ENCODE assay signal across 16 cellular contexts in genomic region chr20:49349078-49349477, GRCh38.
A peak's percentile ranks its signal among the peaks of the same experiment; 100 is the strongest.
DNase-seq lines count a peak whose midpoint lies in the region; ATAC-seq and TF ChIP-seq lines count a peak whose summit lies in the region.
"Had no signal": no experiment of that assay in that cellular context is flagged by ENCODE, and none has a peak within 500 bp of the region (broad histone marks: within the 10 kb centered on the region; RNA-seq: fewer than 3 reads in every experiment).

No MANE protein-coding gene starts in this region.

- no peaks in the 10 kb centered on the region for H3K9me2 ChIP-seq in neural cell (ENCODE audit: insufficient read depth, low read length)

- no peak for TF ChIP-seq RAD21 in neural cell (conservative IDR thresholded peaks at IDR 0.05)

- no peak overlapping the region for H3K4me3 Mint-ChIP-seq in central memory CD8-positive, alpha-beta T cell
- H3K4me3 Mint-ChIP-seq: CD8-positive, alpha-beta memory T cell; HFFc6 had no signal

- no peak for ATAC-seq in central memory CD8-positive, alpha-beta T cell (replicated peaks; ENCODE audit: extremely low read depth, poor library complexity, severe bottlenecking)
- ATAC-seq in HG03039 (IDR thresholded peaks at IDR 0.05; ENCODE audit: unreplicated experiment): no peak

- no peak for DNase-seq in central memory CD8-positive, alpha-beta T cell (ENCODE audit: low spot score in 2 of 2)
- no peak for DNase-seq in suprapubic skin (ENCODE audit: low spot score in 2 of 2)
- no peak for DNase-seq in stimulated activated naive CD4-positive, alpha-beta T cell treated with Interleukin-2 at 50 U/mL for 16 hours (lab: John Stamatoyannopoulos, UW)
- no peak for DNase-seq in tibial artery
- DNase-seq in NCI-H1048 (lab: John Stamatoyannopoulos, UW): no peak
- DNase-seq: AML-193; Caco-2; CD8-positive, alpha-beta memory T cell; DND-41; GDM1; GOT3; HFFc6 had no signal

- no peaks in the 10 kb centered on the region for H3K79me2 ChIP-seq in neural cell (replicated peaks; ENCODE audit: insufficient read depth, low read length)

- no peaks in the 10 kb centered on the region for H3K4me1 Mint-ChIP-seq in central memory CD8-positive, alpha-beta T cell

- H3K4me3 ChIP-seq in neural cell (ENCODE audit: low read length) (no peak overlapping the region), suprapubic skin (no peak overlapping the region), tibial artery (no peak overlapping the region)
- H3K4me3 ChIP-seq: BLaER1, HAP-1 had no signal

- H3K27me3 Mint-ChIP-seq in central memory CD8-positive, alpha-beta T cell: peaks cover 18% of the 10 kb centered on the region

- H3K27ac ChIP-seq in neural cell (ENCODE audit: low read length) (peak overlapping the region; percentile 32), suprapubic skin (peak overlapping the region; percentile 47), tibial artery (no peak overlapping the region)
- H3K27ac ChIP-seq: BLaER1 had no signal

- TF ChIP-seq CTCF in neural cell (IDR thresholded peaks at IDR 0.05; ENCODE audit: poor library complexity, severe bottlenecking) (no peak), suprapubic skin (IDR thresholded peaks at IDR 0.05) (no peak), tibial artery (IDR thresholded peaks at IDR 0.05) (no peak)

- no peak overlapping the region for H3K9ac ChIP-seq in neural cell (ENCODE audit: low read length)
- H3K9ac ChIP-seq: BLaER1 had no signal

- intact Hi-C loops in tibial artery (cut with DNase I; ENCODE audit: low total_unique reads): loop anchor here (10.0 kb wide), 1 partner anchor 46 kb away; no protein-coding TSS in a partner anchor

- H3K27me3 ChIP-seq in neural cell (ENCODE audit: insufficient read depth, low read depth, low read length) (no peaks in the 10 kb centered on the region), suprapubic skin (no peaks in the 10 kb centered on the region), tibial artery (no peaks in the 10 kb centered on the region)
- H3K27me3 ChIP-seq: BLaER1 had no signal

- TF ChIP-seq EP300 in neural cell (conservative IDR thresholded peaks at IDR 0.05; ENCODE audit: poor library complexity, severe bottlenecking): no peak
- no peak for TF ChIP-seq EP300 in suprapubic skin (IDR thresholded peaks at IDR 0.05)

- H4K20me1 ChIP-seq in neural cell (ENCODE audit: insufficient read depth): no peaks in the 10 kb centered on the region
- H4K20me1 ChIP-seq: BLaER1 had no signal

- H3K4me1 ChIP-seq in suprapubic skin (peaks cover 27% of the 10 kb centered on the region), tibial artery (peaks cover 0 to 19% (median 14%) of the 10 kb centered on the region in 4 donors)
- H3K4me1 ChIP-seq: Caco-2, HAP-1 had no signal

- 92% methylated on average over 1 of the region's 1 CpG for WGBS in suprapubic skin

- H2AFZ ChIP-seq in neural cell (ENCODE audit: low read depth, low read length): no peak overlapping the region

- H3K36me3 ChIP-seq in neural cell (ENCODE audit: insufficient read depth, low read length) (no peaks in the 10 kb centered on the region), suprapubic skin (no peaks in the 10 kb centered on the region), tibial artery (no peaks in the 10 kb centered on the region)
- H3K36me3 ChIP-seq: BLaER1, HAP-1 had no signal

- no peak for TF ChIP-seq POLR2A in suprapubic skin (IDR thresholded peaks at IDR 0.05)

- no peak overlapping the region for H3K4me2 ChIP-seq in neural cell (ENCODE audit: low read length)
- H3K4me2 ChIP-seq: BLaER1 had no signal

- peaks cover 2% of the 10 kb centered on the region for H3K36me3 Mint-ChIP-seq in central memory CD8-positive, alpha-beta T cell (ENCODE audit: insufficient read depth)
- H3K36me3 Mint-ChIP-seq: CD8-positive, alpha-beta memory T cell had no signal

- H3F3A ChIP-seq in neural cell (ENCODE audit: insufficient read depth, low read length, poor library complexity, severe bottlenecking): no peaks in the 10 kb centered on the region

- peak overlapping the region; percentile 11 for H3K27ac Mint-ChIP-seq in central memory CD8-positive, alpha-beta T cell (ENCODE audit: low read depth)
- H3K27ac Mint-ChIP-seq: HFFc6 had no signal

- H3K9me3 ChIP-seq in neural cell (ENCODE audit: low read length) (no peaks in the 10 kb centered on the region), suprapubic skin (no peaks in the 10 kb centered on the region), tibial artery (no peaks in the 10 kb centered on the region)
- H3K9me3 ChIP-seq: BLaER1, Caco-2, HAP-1 had no signal

- no peaks in the 10 kb centered on the region for H3K9me3 Mint-ChIP-seq in central memory CD8-positive, alpha-beta T cell
- H3K9me3 Mint-ChIP-seq: CD8-positive, alpha-beta memory T cell; HFFc6 had no signal

TF ChIP-seq in neural cell, 6 proteins besides CTCF, POLR2A, EP300 and RAD21:
- TF ChIP-seq MXI1 (conservative IDR thresholded peaks at IDR 0.05; ENCODE audit: poor library complexity, severe bottlenecking) (no peak), POLR2AphosphoS5 (IDR thresholded peaks at IDR 0.05) (peak; percentile 51)

Comparison
In these comparisons a context has a peak if more than half of its experiments do, and no peak if none do; other contexts are left out.
1. H3K27ac ChIP-seq: peak in neural cell (single experiment) and suprapubic skin (single experiment); none in tibial artery (0 of 2).